In genomic region chr10:50540826-50541122, GRCh38 we compare ENCODE assay signal across 11 cellular contexts.
A peak's percentile ranks its signal among the peaks of the same experiment; 100 is the strongest.
DNase-seq lines count a peak whose midpoint lies in the region; ATAC-seq and TF ChIP-seq lines count a peak whose summit lies in the region.
"Had no signal": no experiment of that assay in that cellular context is flagged by ENCODE, and none has a peak within 500 bp of the region (broad histone marks: within the 10 kb centered on the region; RNA-seq: fewer than 3 reads in every experiment).

No MANE protein-coding gene starts in this region.

- TF ChIP-seq POLR2A in tibial nerve (IDR thresholded peaks at IDR 0.05) = no peak

- H3K79me2 ChIP-seq in ACC112 (ENCODE audit: control insufficient read depth, insufficient read depth, low read length, unreplicated experiment) (no peaks in the 10 kb centered on the region), OCI-LY3 (ENCODE audit: low read length) (peaks cover 23% of the 10 kb centered on the region)

- H3K9ac ChIP-seq in OCI-LY3 (ENCODE audit: low read length) = peak overlapping the region; percentile 7; the same call in 1 of the 2 replicates

- no peaks in the 10 kb centered on the region for H3K36me3 ChIP-seq in ACC112 (ENCODE audit: insufficient read depth, low read length)
- H3K36me3 ChIP-seq in OCI-LY3 (replicated peaks; ENCODE audit: low read depth, low read length) = no peaks in the 10 kb centered on the region
- no peaks in the 10 kb centered on the region for H3K36me3 ChIP-seq in tibial nerve
- H3K36me3 ChIP-seq: cardiac muscle cell, upper lobe of right lung had no signal

- H3K9me3 ChIP-seq in OCI-LY3 (ENCODE audit: insufficient read depth, low read length) (no peaks in the 10 kb centered on the region), tibial nerve (no peaks in the 10 kb centered on the region)
- H3K9me3 ChIP-seq: upper lobe of right lung had no signal

- no peaks in the 10 kb centered on the region for H3K27me3 ChIP-seq in ACC112 (ENCODE audit: insufficient read depth, low read length)
- H3K27me3 ChIP-seq in OCI-LY3 (ENCODE audit: low read depth, low read length) = no peaks in the 10 kb centered on the region
- H3K27me3 ChIP-seq in tibial nerve = no peaks in the 10 kb centered on the region
- H3K27me3 ChIP-seq: cardiac muscle cell, upper lobe of right lung had no signal

- no peaks in the 10 kb centered on the region for H4K20me1 ChIP-seq in OCI-LY3 (ENCODE audit: insufficient read depth, low read length)

- ATAC-seq in GM18867 (IDR thresholded peaks at IDR 0.05; ENCODE audit: unreplicated experiment) (peak; percentile 0), HG02798 (IDR thresholded peaks at IDR 0.05; ENCODE audit: poor library complexity, unreplicated experiment) (peak; percentile 8)
- ATAC-seq: upper lobe of right lung had no signal

- H3K27ac ChIP-seq in ACC112 (ENCODE audit: low read depth, low read length) (peak overlapping the region; percentile 0; the same call in 1 of the 2 replicates), OCI-LY3 (ENCODE audit: low read length) (peak overlapping the region; percentile 80), tibial nerve (no peak overlapping the region)
- H3K27ac ChIP-seq: cardiac muscle cell, upper lobe of right lung had no signal

- H3K4me1 ChIP-seq in ACC112 (ENCODE audit: control insufficient read depth, insufficient read depth, low read length, unreplicated experiment) (peaks cover 25% of the 10 kb centered on the region), OCI-LY3 (ENCODE audit: low read length) (peaks cover 65% of the 10 kb centered on the region), tibial nerve (peaks cover 0 to 40% (median 0%) of the 10 kb centered on the region in 4 donors)

- no peak overlapping the region for H2AFZ ChIP-seq in ACC112 (ENCODE audit: low read length, unreplicated experiment)
- H2AFZ ChIP-seq in OCI-LY3 (ENCODE audit: low read depth, low read length) = no peak overlapping the region

- H3K4me2 ChIP-seq in OCI-LY3 (ENCODE audit: low read length) = peak overlapping the region; percentile 70

- H3K4me3 ChIP-seq in ACC112 (ENCODE audit: low read depth, low read length) (no peak overlapping the region), OCI-LY3 (ENCODE audit: low read length) (peak overlapping the region; percentile 36), tibial nerve (no peak overlapping the region)
- H3K4me3 ChIP-seq: cardiac muscle cell, upper lobe of right lung had no signal

- WGBS in tibial nerve, 2 donors = 95 to 98% methylated on average over 1 of the region's 1 CpG

- DNase-seq in NCI-H2196 treated with DMSO at 0.1 percent for 48 hours (lab: John Stamatoyannopoulos, UW; ENCODE audit: unreplicated experiment) (no peak), NCI-H2196 (lab: John Stamatoyannopoulos, UW; ENCODE audit: unreplicated experiment) (no peak), tibial nerve (ENCODE audit: low spot score in 2 of 2) (no peak), islet precursor cell (no peak)
- DNase-seq: AML-193, upper lobe of right lung had no signal

- no peak for TF ChIP-seq CTCF in OCI-LY3 (IDR thresholded peaks at IDR 0.05; ENCODE audit: low read depth, low read length)
- no peak for TF ChIP-seq CTCF in tibial nerve (IDR thresholded peaks at IDR 0.05)

- no peak for TF ChIP-seq EP300 in tibial nerve (IDR thresholded peaks at IDR 0.05)

Comparison
In these comparisons a context has a peak if more than half of its experiments do, and no peak if none do; other contexts are left out.
1. H3K27ac ChIP-seq: peak in ACC112 (single experiment) and OCI-LY3 (single experiment); none in tibial nerve (0 of 4).